Comparison of ENCODE assay signal across 34 cellular contexts in genomic region chr10:17564911-17565310, GRCh38.
"Had no signal": no experiment of that assay in that cellular context is flagged by ENCODE, and none has a peak within 500 bp of the region (broad histone marks: within the 10 kb centered on the region; RNA-seq: fewer than 3 reads in every experiment).

No MANE protein-coding gene starts in this region.

- H3K36me3 Mint-ChIP-seq: activated CD4-positive, alpha-beta memory T cell treated with anti-CD3 and anti-CD28 coated beads for 36 hours; activated naive CD4-positive, alpha-beta T cell treated with anti-CD3 and anti-CD28 coated beads, Interleukin-2, amount 50 U/mL, for 72 hours; activated naive CD8-positive, alpha-beta T cell treated with anti-CD3 and anti-CD28 coated beads for 36 hours had no signal

- H3K9me3 Mint-ChIP-seq: activated B cell treated with CpG ODN at 0.5 μM for 24 hours; activated CD4-positive, alpha-beta memory T cell treated with anti-CD3 and anti-CD28 coated beads for 36 hours; activated CD4-positive, alpha-beta T cell treated with anti-CD3 and anti-CD28 coated beads, Interleukin-2, amount 10 ng/mL, durations not matched to agents 24 days and 14 days; activated CD8-positive, alpha-beta T cell treated with anti-CD3 and anti-CD28 coated beads for 36 hours; activated naive CD4-positive, alpha-beta T cell treated with anti-CD3 and anti-CD28 coated beads for 36 hours; activated naive CD4-positive, alpha-beta T cell treated with anti-CD3 and anti-CD28 coated beads, Interleukin-2, amount 50 U/mL, for 72 hours; activated naive CD8-positive, alpha-beta T cell treated with anti-CD3 and anti-CD28 coated beads for 36 hours; activated T-cell treated with anti-CD3 and anti-CD28 coated beads, Interleukin-2, amount 50 U/mL, for 4 hours; activated T-cell treated with anti-CD3 and anti-CD28 coated beads, Interleukin-2, amount 50 U/mL, for 72 hours; activated T-helper 1 cell treated with anti-CD3 and anti-CD28 coated beads, Interleukin-12 subunit alpha, Interleukin-12 subunit beta, Interleukin-2, Interleukin-4 antibody, amounts not matched to agents 30 ng/mL and 10 ng/mL and 1 ng/mL, durations not matched to agents 14 hours and 24 hours and 36 hours; activated T-helper 17 cell treated with anti-CD3 and anti-CD28 coated beads, Interleukin-2, amount 50 U/mL, for 72 hours; T-helper 1 cell treated with Interleukin-12 subunit alpha and Interleukin-12 subunit beta and Interleukin-4 antibody, amounts not matched to agents 30 μg/mL and 1 μg/mL, for 36 hours; T-helper 2 cell treated with Interferon-gamma antibody and Interleukin-4, amounts not matched to agents 5 μg/mL and 100 μg/mL, for 36 hours had no signal

- H3K27ac Mint-ChIP-seq: activated B cell treated with CpG ODN at 0.5 μM for 24 hours; activated CD4-positive, alpha-beta memory T cell treated with anti-CD3 and anti-CD28 coated beads for 36 hours; activated CD4-positive, alpha-beta T cell treated with anti-CD3 and anti-CD28 coated beads, Interleukin-2, amount 10 ng/mL, durations not matched to agents 24 days and 14 days; activated CD8-positive, alpha-beta T cell treated with anti-CD3 and anti-CD28 coated beads for 36 hours; activated naive CD4-positive, alpha-beta T cell treated with anti-CD3 and anti-CD28 coated beads for 36 hours; activated naive CD4-positive, alpha-beta T cell treated with anti-CD3 and anti-CD28 coated beads, Interleukin-2, amount 50 U/mL, for 72 hours; activated naive CD8-positive, alpha-beta T cell treated with anti-CD3 and anti-CD28 coated beads for 36 hours; activated T-cell treated with anti-CD3 and anti-CD28 coated beads, Interleukin-2, amount 50 U/mL, for 72 hours; activated T-helper 1 cell treated with anti-CD3 and anti-CD28 coated beads, Interleukin-12 subunit alpha, Interleukin-12 subunit beta, Interleukin-2, Interleukin-4 antibody, amounts not matched to agents 30 ng/mL and 10 ng/mL and 1 ng/mL, durations not matched to agents 14 hours and 24 hours and 36 hours; activated T-helper 17 cell treated with anti-CD3 and anti-CD28 coated beads, Interleukin-2, amount 50 U/mL, for 72 hours; T-helper 1 cell treated with Interleukin-12 subunit alpha and Interleukin-12 subunit beta and Interleukin-4 antibody, amounts not matched to agents 30 μg/mL and 1 μg/mL, for 36 hours; T-helper 2 cell treated with Interferon-gamma antibody and Interleukin-4, amounts not matched to agents 5 μg/mL and 100 μg/mL, for 36 hours had no signal

- H3K4me1 ChIP-seq: adrenal gland, body of pancreas, breast epithelium had no signal

- DNase-seq: activated B cell treated with CpG ODN at 0.5 μM for 24 hours; activated CD4-positive, alpha-beta memory T cell treated with anti-CD3 and anti-CD28 coated beads for 36 hours; activated CD4-positive, alpha-beta T cell treated with anti-CD3 and anti-CD28 coated beads for 4 hours; activated CD4-positive, alpha-beta T cell treated with anti-CD3 and anti-CD28 coated beads, Interleukin-2, amount 10 ng/mL, durations not matched to agents 24 days and 14 days; activated CD4-positive, alpha-beta T cell treated with anti-CD3 and anti-CD28 coated beads, Interleukin-2, amount 50 U/mL, for 1 hour; activated CD4-positive, alpha-beta T cell treated with anti-CD3 and anti-CD28 coated beads, Interleukin-2, amount 50 U/mL, for 4 hours; activated CD4-positive, CD25-positive, alpha-beta regulatory T cell treated with anti-CD3 and anti-CD28 coated beads, Interleukin-2, amount 50 U/mL, for 72 hours; activated CD8-positive, alpha-beta memory T cell treated with anti-CD3 and anti-CD28 coated beads, Interleukin-2, amount 50 U/mL, for 4 hours; activated CD8-positive, alpha-beta T cell treated with anti-CD3 and anti-CD28 coated beads for 36 hours; activated effector memory CD4-positive, alpha-beta T cell treated with anti-CD3 and anti-CD28 coated beads, Interleukin-2, amount 50 U/mL, for 16 hours; activated gamma-delta T cell treated with Interleukin-2 at 50 U/mL for 16 hours; activated naive CD4-positive, alpha-beta T cell; activated naive CD4-positive, alpha-beta T cell treated with anti-CD3 and anti-CD28 coated beads for 36 hours; activated naive CD4-positive, alpha-beta T cell treated with anti-CD3 and anti-CD28 coated beads, Interleukin-2, amount 50 U/mL, for 16 hours; activated naive CD8-positive, alpha-beta T cell treated with anti-CD3 and anti-CD28 coated beads for 36 hours; activated T-cell treated with anti-CD3 and anti-CD28 coated beads for 4 hours; activated T-cell treated with anti-CD3 and anti-CD28 coated beads, Interleukin-2, amount 50 U/mL, for 1 hour; activated T-cell treated with anti-CD3 and anti-CD28 coated beads, Interleukin-2, amount 50 U/mL, for 4 hours; activated T-cell treated with anti-CD3 and anti-CD28 coated beads, Interleukin-2, amount 50 U/mL, for 72 hours; adrenal gland; amniotic stem cell; aorta; body of pancreas; brain microvascular endothelial cell; central memory CD4-positive, alpha-beta T cell; T-helper 1 cell; T-helper 2 cell; T-helper 9 cell had no signal

- H3K36me3 ChIP-seq: adrenal gland, brain microvascular endothelial cell, breast epithelium had no signal

- H3K4me3 Mint-ChIP-seq: activated B cell treated with CpG ODN at 0.5 μM for 24 hours; activated CD4-positive, alpha-beta memory T cell treated with anti-CD3 and anti-CD28 coated beads for 36 hours; activated CD4-positive, alpha-beta T cell treated with anti-CD3 and anti-CD28 coated beads, Interleukin-2, amount 10 ng/mL, durations not matched to agents 24 days and 14 days; activated CD8-positive, alpha-beta T cell treated with anti-CD3 and anti-CD28 coated beads for 36 hours; activated naive CD4-positive, alpha-beta T cell treated with anti-CD3 and anti-CD28 coated beads for 36 hours; activated naive CD8-positive, alpha-beta T cell treated with anti-CD3 and anti-CD28 coated beads for 36 hours; activated T-cell treated with anti-CD3 and anti-CD28 coated beads, Interleukin-2, amount 50 U/mL, for 4 hours; activated T-cell treated with anti-CD3 and anti-CD28 coated beads, Interleukin-2, amount 50 U/mL, for 72 hours; activated T-helper 1 cell treated with anti-CD3 and anti-CD28 coated beads, Interleukin-12 subunit alpha, Interleukin-12 subunit beta, Interleukin-2, Interleukin-4 antibody, amounts not matched to agents 30 ng/mL and 10 ng/mL and 1 ng/mL, durations not matched to agents 14 hours and 24 hours and 36 hours; activated T-helper 17 cell treated with anti-CD3 and anti-CD28 coated beads, Interleukin-2, amount 50 U/mL, for 72 hours; T-helper 1 cell treated with Interleukin-12 subunit alpha and Interleukin-12 subunit beta and Interleukin-4 antibody, amounts not matched to agents 30 μg/mL and 1 μg/mL, for 36 hours; T-helper 2 cell treated with Interferon-gamma antibody and Interleukin-4, amounts not matched to agents 5 μg/mL and 100 μg/mL, for 36 hours had no signal

- H3K4me1 Mint-ChIP-seq: activated B cell treated with CpG ODN at 0.5 μM for 24 hours; activated CD4-positive, alpha-beta T cell treated with anti-CD3 and anti-CD28 coated beads, Interleukin-2, amount 10 ng/mL, durations not matched to agents 24 days and 14 days; activated naive CD8-positive, alpha-beta T cell treated with anti-CD3 and anti-CD28 coated beads for 36 hours; activated T-helper 17 cell treated with anti-CD3 and anti-CD28 coated beads, Interleukin-2, amount 50 U/mL, for 72 hours had no signal

- H3K4me3 ChIP-seq: adrenal gland, body of pancreas, breast epithelium had no signal

- ATAC-seq: activated CD8-positive, alpha-beta T cell treated with anti-CD3 and anti-CD28 coated beads for 36 hours; activated naive CD4-positive, alpha-beta T cell treated with anti-CD3 and anti-CD28 coated beads, Interleukin-2, amount 50 U/mL, for 72 hours; activated T-cell treated with anti-CD3 and anti-CD28 coated beads, Interleukin-2, amount 50 U/mL, for 4 hours; activated T-cell treated with anti-CD3 and anti-CD28 coated beads, Interleukin-2, amount 50 U/mL, for 72 hours; activated T-helper 17 cell treated with anti-CD3 and anti-CD28 coated beads, Interleukin-2, amount 50 U/mL, for 72 hours; body of pancreas had no signal

- H3K9me3 ChIP-seq: adrenal gland, body of pancreas, breast epithelium had no signal

- H3K27me3 Mint-ChIP-seq: activated B cell treated with CpG ODN at 0.5 μM for 24 hours; activated CD4-positive, alpha-beta memory T cell treated with anti-CD3 and anti-CD28 coated beads for 36 hours; activated naive CD8-positive, alpha-beta T cell treated with anti-CD3 and anti-CD28 coated beads for 36 hours; activated T-helper 17 cell treated with anti-CD3 and anti-CD28 coated beads, Interleukin-2, amount 50 U/mL, for 72 hours had no signal
